18 cellular contexts compared by ENCODE assay signal in genomic region chr4:74714731-74715130, GRCh38.
DNase-seq lines count a peak whose midpoint lies in the region; ATAC-seq and TF ChIP-seq lines count a peak whose summit lies in the region.
"Had no signal": no experiment of that assay in that cellular context is flagged by ENCODE, and none has a peak within 500 bp of the region (broad histone marks: within the 10 kb centered on the region; RNA-seq: fewer than 3 reads in every experiment).

No MANE protein-coding gene starts in this region.

- no peak overlapping the region for H3K27ac Mint-ChIP-seq in naive thymus-derived CD8-positive, alpha-beta T cell
- H3K27ac Mint-ChIP-seq in activated CD8-positive, alpha-beta T cell treated with anti-CD3 and anti-CD28 coated beads for 36 hours = no peak overlapping the region
- H3K27ac Mint-ChIP-seq: B cell; CD8-positive, alpha-beta T cell had no signal

- no peaks in the 10 kb centered on the region for H3K27me3 ChIP-seq in gastroesophageal sphincter
- H3K27me3 ChIP-seq: BLaER1 had no signal

- CTCF ChIA-PET in activated CD8-positive, alpha-beta T cell treated with anti-CD3 and anti-CD28 coated beads for 36 hours (lab: Charles Lee) = no interaction called here

- H3K4me3 ChIP-seq in gastroesophageal sphincter (no peak overlapping the region), retinal pigment epithelial cell (ENCODE audit: low read length) (no peak overlapping the region)
- H3K4me3 ChIP-seq: BLaER1 had no signal

- H3K4me3 Mint-ChIP-seq in naive thymus-derived CD8-positive, alpha-beta T cell = no peak overlapping the region
- no peak overlapping the region for H3K4me3 Mint-ChIP-seq in activated CD8-positive, alpha-beta T cell treated with anti-CD3 and anti-CD28 coated beads for 36 hours
- H3K4me3 Mint-ChIP-seq: B cell; CD4-positive, CD25-positive, alpha-beta regulatory T cell; CD8-positive, alpha-beta T cell had no signal

- intact Hi-C loops in activated CD8-positive, alpha-beta T cell treated with anti-CD3 and anti-CD28 coated beads for 36 hours (cut with micrococcal nuclease) = no loop called here

- TF ChIP-seq EP300 in gastroesophageal sphincter (IDR thresholded peaks at IDR 0.05) = no peak

- peaks cover 0 to 27% (median 5%) of the 10 kb centered on the region in 3 donors for H3K4me1 ChIP-seq in gastroesophageal sphincter
- H3K4me1 ChIP-seq: BLaER1, Caco-2 had no signal

- TF ChIP-seq CTCF in gastroesophageal sphincter (IDR thresholded peaks at IDR 0.05) (no peak), retinal pigment epithelial cell (conservative IDR thresholded peaks at IDR 0.05; ENCODE audit: low read depth, low read length) (no peak)
- TF ChIP-seq CTCF in activated CD8-positive, alpha-beta T cell treated with anti-CD3 and anti-CD28 coated beads for 36 hours (IDR thresholded peaks at IDR 0.05) = no peak

- POLR2A ChIA-PET in naive thymus-derived CD8-positive, alpha-beta T cell (lab: Charles Lee) = no interaction called here
- POLR2A ChIA-PET in activated CD8-positive, alpha-beta T cell treated with anti-CD3 and anti-CD28 coated beads for 36 hours (lab: Charles Lee) = no interaction called here

- no peak for TF ChIP-seq POLR2A in gastroesophageal sphincter (IDR thresholded peaks at IDR 0.05)

- H3K4me1 Mint-ChIP-seq in naive thymus-derived CD8-positive, alpha-beta T cell = no peaks in the 10 kb centered on the region
- H3K4me1 Mint-ChIP-seq in activated CD8-positive, alpha-beta T cell treated with anti-CD3 and anti-CD28 coated beads for 36 hours (ENCODE audit: low read depth) = no peaks in the 10 kb centered on the region
- H3K4me1 Mint-ChIP-seq: CD4-positive, CD25-positive, alpha-beta regulatory T cell had no signal

- no peaks in the 10 kb centered on the region for H3K36me3 ChIP-seq in gastroesophageal sphincter
- H3K36me3 ChIP-seq: BLaER1 had no signal

- no peak for ATAC-seq in gastroesophageal sphincter
- no peak for ATAC-seq in naive thymus-derived CD8-positive, alpha-beta T cell
- no peak for ATAC-seq in HG02981 (IDR thresholded peaks at IDR 0.05; ENCODE audit: unreplicated experiment)
- ATAC-seq in activated CD8-positive, alpha-beta T cell treated with anti-CD3 and anti-CD28 coated beads for 36 hours = no peak
- ATAC-seq: CD8-positive, alpha-beta T cell had no signal

- peaks cover 3 to 28% (median 6%) of the 10 kb centered on the region in 5 donors for H3K27me3 Mint-ChIP-seq in naive thymus-derived CD8-positive, alpha-beta T cell
- peaks cover 7% of the 10 kb centered on the region for H3K27me3 Mint-ChIP-seq in activated CD8-positive, alpha-beta T cell treated with anti-CD3 and anti-CD28 coated beads for 36 hours
- H3K27me3 Mint-ChIP-seq: B cell; CD4-positive, CD25-positive, alpha-beta regulatory T cell had no signal

- WGBS in gastroesophageal sphincter (ENCODE audit: low coverage in 1 of 2), 2 donors = 20 to 25% methylated on average over 1 of the region's 1 CpG

- peaks cover 2 to 29% (median 10%) of the 10 kb centered on the region in 9 donors for H3K9me3 Mint-ChIP-seq in naive thymus-derived CD8-positive, alpha-beta T cell
- H3K9me3 Mint-ChIP-seq in activated CD8-positive, alpha-beta T cell treated with anti-CD3 and anti-CD28 coated beads for 36 hours = peaks cover 7% of the 10 kb centered on the region

- DNase-seq in D341Med (ENCODE audit: low spot score) = peak; percentile 54
- DNase-seq in NCI-H82 (lab: John Stamatoyannopoulos, UW) = peak; percentile 73
- peak; percentile 94 for DNase-seq in retinal pigment epithelial cell (ENCODE audit: low read depth)
- DNase-seq in NCI-H524 treated with DMSO at 0.1 percent for 48 hours (lab: John Stamatoyannopoulos, UW) = no peak
- DNase-seq in naive thymus-derived CD8-positive, alpha-beta T cell = no peak
- no peak for DNase-seq in activated CD8-positive, alpha-beta T cell treated with anti-CD3 and anti-CD28 coated beads for 36 hours
- DNase-seq: Caco-2; CD4-positive, CD25-positive, alpha-beta regulatory T cell; CD8-positive, alpha-beta T cell; DND-41; GOT3; HCEC 1CT had no signal

- peaks cover 0 to 6% (median 0%) of the 10 kb centered on the region in 3 donors for H3K36me3 Mint-ChIP-seq in naive thymus-derived CD8-positive, alpha-beta T cell
- no peaks in the 10 kb centered on the region for H3K36me3 Mint-ChIP-seq in activated CD8-positive, alpha-beta T cell treated with anti-CD3 and anti-CD28 coated beads for 36 hours (ENCODE audit: low read depth)
- H3K36me3 Mint-ChIP-seq: CD4-positive, CD25-positive, alpha-beta regulatory T cell; CD8-positive, alpha-beta T cell had no signal

- peaks cover 0 to 9% (median 0%) of the 10 kb centered on the region in 3 donors for H3K9me3 ChIP-seq in gastroesophageal sphincter
- H3K9me3 ChIP-seq: Caco-2 had no signal

- peak overlapping the region; percentile 50 to 74 (median 69) for H3K27ac ChIP-seq in gastroesophageal sphincter
- H3K27ac ChIP-seq: 22Rv1, BLaER1, C4-2B had no signal

Comparison
In these comparisons a context has a peak if more than half of its experiments do, and no peak if none do; other contexts are left out.
1. DNase-seq: peak in D341Med (single experiment), NCI-H82 (single experiment) and retinal pigment epithelial cell (single experiment); none in NCI-H524 treated with DMSO at 0.1 percent for 48 hours (single experiment), naive thymus-derived CD8-positive, alpha-beta T cell (0 of 10) and activated CD8-positive, alpha-beta T cell treated with anti-CD3 and anti-CD28 coated beads for 36 hours (single experiment).